In genomic region chr10:58384536-58384998, GRCh38 we compare ENCODE assay signal across 8 cellular contexts. TPM values are rescaled to one million over a fixed set of nuclear protein-coding genes. Genes with fewer than 3 reads are reported as not detected.
DNase-seq lines count a peak whose midpoint lies in the region; ATAC-seq and TF ChIP-seq lines count a peak whose summit lies in the region.

No MANE protein-coding gene starts in this region.

- DNase-seq in kidney epithelial cell (ENCODE audit: low read depth) = no peak
- no peak for DNase-seq in effector CD4-positive, alpha-beta T cell

- WGBS in adipose tissue, 3 donors = 0 to 1% (median 0%) methylated on average over 12 of the region's 12 CpGs

- H3K27ac ChIP-seq in adipose tissue (ENCODE audit: low read depth, low read length) = peak overlapping the region; percentile 51
- peak overlapping the region; percentile 87 for H3K27ac ChIP-seq in temporal lobe (ENCODE audit: low read depth, low read length)

- H3K27me3 ChIP-seq in kidney epithelial cell (ENCODE audit: control insufficient read depth, insufficient read depth, low read length) = no peaks in the 10 kb centered on the region

- TF ChIP-seq CTCF in kidney epithelial cell (IDR thresholded peaks at IDR 0.05; ENCODE audit: insufficient read depth, low read length, poor library complexity, severe bottlenecking) = no peak

- no peaks in the 10 kb centered on the region for H3K36me3 ChIP-seq in kidney epithelial cell (ENCODE audit: control insufficient read depth, insufficient read depth, low read length)

- ATAC-seq in GM18909 (IDR thresholded peaks at IDR 0.05; ENCODE audit: poor library complexity, unreplicated experiment) = peak; percentile 2
- ATAC-seq in HG03135 (IDR thresholded peaks at IDR 0.05; ENCODE audit: unreplicated experiment) = peak; percentile 0
- ATAC-seq in GM19328 (IDR thresholded peaks at IDR 0.05; ENCODE audit: unreplicated experiment) = no peak
- ATAC-seq in GM21737 (IDR thresholded peaks at IDR 0.05; ENCODE audit: unreplicated experiment) = no peak

- peak overlapping the region; percentile 98 for H3K4me3 ChIP-seq in kidney epithelial cell (ENCODE audit: low read depth, low read length)

RNA-seq across cellular contexts. Expression of gene TFAM, which starts 0.6 kb away (rescaled TPM):
- polyA plus RNA-seq in adipose tissue = 10 to 100 TPM in 2 of 3 donors, 1 to 10 TPM in 1; 8.2 to 20.8 (median 12.6) TPM
- total RNA-seq in kidney epithelial cell (32.4 and 36.4 TPM in 2 replicates), temporal lobe (40.8 TPM)

RNA-seq across cellular contexts. Expression of gene UBE2D1, which starts 49.8 kb away (rescaled TPM):
- 10 to 100 TPM in 1 of 3 donors, 1 to 10 TPM in 2; 3.1 to 13.7 (median 9.9) TPM for polyA plus RNA-seq in adipose tissue
- total RNA-seq in kidney epithelial cell (24.1 and 27.6 TPM in 2 replicates), temporal lobe (32.0 TPM)

Comparison
In these comparisons a context has a peak if more than half of its experiments do, and no peak if none do; other contexts are left out.
1. ATAC-seq: peak in GM18909 (single experiment) and HG03135 (single experiment); none in GM19328 (single experiment) and GM21737 (single experiment).